ENCODE assay signal across 20 cellular contexts in genomic region chr17:68704897-68705296, GRCh38.
DNase-seq lines count a peak whose midpoint lies in the region; ATAC-seq, FAIRE-seq and TF ChIP-seq lines count a peak whose summit lies in the region.
"Had no signal": no experiment of that assay in that cellular context is flagged by ENCODE, and none has a peak within 500 bp of the region (broad histone marks: within the 10 kb centered on the region; RNA-seq: fewer than 3 reads in every experiment).

No MANE protein-coding gene starts in this region.

- ATAC-seq in stimulated activated naive B cell treated with anti-CD40 and anti-IgM and Interleukin-4, amounts not matched to agents 10 μg/mL and 1 μg/mL and 100 μg/mL, for 72 hours (replicated peaks) = no peak
- ATAC-seq in HepG2 = no peak
- ATAC-seq: right lobe of liver; stimulated activated effector memory CD8-positive, alpha-beta T cell treated with anti-CD3 and anti-CD28 coated beads, Interleukin-12 subunit alpha, Interleukin-12 subunit beta, amount 100 ng/mL, for 72 hours had no signal

- in situ Hi-C loops in HepG2 (cut with HindIII; ENCODE audit: extremely low pct_ligation_motif_present, low pct_unique_long_range_greater_than_20kb) = no loop called here

- H3K9ac ChIP-seq in SK-N-MC (ENCODE audit: insufficient read length) (no peak overlapping the region), HepG2 (ENCODE audit: insufficient read depth, low read depth, low read length) (no peak overlapping the region)

- peaks cover 8 to 10% of the 10 kb centered on the region in 2 donors for H3K27me3 Mint-ChIP-seq in stimulated activated naive B cell treated with anti-CD40 and anti-IgM and Interleukin-4, amounts not matched to agents 10 μg/mL and 1 μg/mL and 100 μg/mL, for 72 hours

- no peak overlapping the region for H3K4me2 ChIP-seq in HepG2 (ENCODE audit: low read depth, low read length)

- H3K9me3 Mint-ChIP-seq in stimulated activated naive B cell treated with anti-CD40 and anti-IgM and Interleukin-4, amounts not matched to agents 10 μg/mL and 1 μg/mL and 100 μg/mL, for 72 hours = peaks cover 0 to 2% of the 10 kb centered on the region in 2 donors
- H3K9me3 Mint-ChIP-seq: endodermal cell; immature natural killer cell; stimulated activated effector memory CD8-positive, alpha-beta T cell treated with anti-CD3 and anti-CD28 coated beads, Interleukin-12 subunit alpha, Interleukin-12 subunit beta, amount 100 ng/mL, for 72 hours had no signal

- no peak overlapping the region for H2AFZ ChIP-seq in HepG2 (ENCODE audit: low read length)

- H3K4me1 Mint-ChIP-seq in stimulated activated naive B cell treated with anti-CD40 and anti-IgM and Interleukin-4, amounts not matched to agents 10 μg/mL and 1 μg/mL and 100 μg/mL, for 72 hours = no peaks in the 10 kb centered on the region
- H3K4me1 Mint-ChIP-seq: CD8-positive, alpha-beta memory T cell; immature natural killer cell; stimulated activated effector memory CD8-positive, alpha-beta T cell treated with anti-CD3 and anti-CD28 coated beads, Interleukin-12 subunit alpha, Interleukin-12 subunit beta, amount 100 ng/mL, for 72 hours had no signal

- TF ChIP-seq EP300 in suprapubic skin (IDR thresholded peaks at IDR 0.05) (no peak), HepG2 (IDR thresholded peaks at IDR 0.05; ENCODE audit: low read depth in 2 of 2, low read length in 2 of 2) (no peak), HepG2 (CRISPR knock-in tag; IDR thresholded peaks at IDR 0.05; ENCODE audit: borderline replicate concordance) (no peak)

- H3K27me3 ChIP-seq in suprapubic skin (no peaks in the 10 kb centered on the region), HepG2 (ENCODE audit: control insufficient read depth in 1 of 2, insufficient read depth in 2 of 2, low read length in 2 of 2) (no peaks in the 10 kb centered on the region; a peak in 1 of 5 replicates)
- H3K27me3 ChIP-seq: neutrophil, right lobe of liver had no signal

- H3K9me3 ChIP-seq in SK-N-MC (ENCODE audit: low read depth, low read length) (no peaks in the 10 kb centered on the region), suprapubic skin (no peaks in the 10 kb centered on the region), HepG2 (ENCODE audit: low read length) (no peaks in the 10 kb centered on the region)
- H3K9me3 ChIP-seq: neutrophil, right lobe of liver had no signal

- H3K36me3 ChIP-seq in SK-N-MC (ENCODE audit: insufficient read depth, low read length) (no peaks in the 10 kb centered on the region), suprapubic skin (no peaks in the 10 kb centered on the region), HepG2 (replicated peaks in 1 of 2; ENCODE audit: control insufficient read depth in 1 of 2, insufficient read depth in 2 of 2, low read length in 2 of 2) (no peaks in the 10 kb centered on the region)
- H3K36me3 ChIP-seq: neutrophil, right lobe of liver had no signal

- no peaks in the 10 kb centered on the region for H3K79me2 ChIP-seq in HepG2 (ENCODE audit: insufficient read depth, low read length)

- CTCF ChIA-PET in HepG2 (lab: Yijun Ruan, JAX; ENCODE audit: low intra/inter-chr PET ratio, low total read pairs) = no interaction called here

- no peak for FAIRE-seq in HepG2 (lab: Jason Lieb, UNC)
- FAIRE-seq: bronchial epithelial cell had no signal

- TF ChIP-seq POLR2A in suprapubic skin (IDR thresholded peaks at IDR 0.05) (no peak), HepG2 (IDR thresholded peaks at IDR 0.05; ENCODE audit: insufficient read depth in 1 of 2, low read depth in 2 of 2, low read length in 2 of 2) (no peak)

- no peak for TF ChIP-seq CTCF in foreskin fibroblast (IDR thresholded peaks at IDR 0.05; ENCODE audit: low read depth, low read length)
- TF ChIP-seq CTCF in suprapubic skin (IDR thresholded peaks at IDR 0.05) = no peak
- TF ChIP-seq CTCF in HepG2 (CRISPR knock-in tag; IDR thresholded peaks at IDR 0.05) = no peak

- no peak overlapping the region; the same call in 1 of the 2 replicates for H3K4me3 ChIP-seq in SK-N-MC
- peak overlapping the region; percentile 24 to 40 for H3K4me3 ChIP-seq in foreskin fibroblast (ENCODE audit: low read depth in 1 of 2, low read length in 2 of 2)
- H3K4me3 ChIP-seq in suprapubic skin = no peak overlapping the region
- no peak overlapping the region for H3K4me3 ChIP-seq in HepG2 (replicated peaks in 1 of 3; ENCODE audit: insufficient read depth in 1 of 3, low read depth in 2 of 3, low read length in 3 of 3)
- H3K4me3 ChIP-seq: right lobe of liver had no signal

- H3K36me3 Mint-ChIP-seq in stimulated activated naive B cell treated with anti-CD40 and anti-IgM and Interleukin-4, amounts not matched to agents 10 μg/mL and 1 μg/mL and 100 μg/mL, for 72 hours = no peaks in the 10 kb centered on the region
- H3K36me3 Mint-ChIP-seq: CD8-positive, alpha-beta memory T cell; immature natural killer cell; stimulated activated effector memory CD8-positive, alpha-beta T cell treated with anti-CD3 and anti-CD28 coated beads, Interleukin-12 subunit alpha, Interleukin-12 subunit beta, amount 100 ng/mL, for 72 hours had no signal

- TF ChIP-seq RAD21 in HepG2 (CRISPR knock-in tag; IDR thresholded peaks at IDR 0.05) = no peak

- POLR2A ChIA-PET in HepG2 (lab: Yijun Ruan, JAX) = interaction anchor here (0.6 kb wide), 1 partner anchor 67 kb away, joined by 3 read pairs; no protein-coding TSS in a partner anchor

- WGBS in suprapubic skin = 41% methylated on average over 7 of the region's 7 CpGs
- WGBS in HepG2 (ENCODE audit: low lambda C conversion rate) = 43% methylated on average over 7 of the region's 7 CpGs

- intact Hi-C loops in HepG2 (cut with micrococcal nuclease; ENCODE audit: unreplicated experiment) = no loop called here

- no peaks in the 10 kb centered on the region for H4K20me1 ChIP-seq in HepG2 (ENCODE audit: insufficient read depth, low read length)

- DNase-seq in ELR (ENCODE audit: low read depth) (peak; percentile 42), SK-N-MC (ENCODE audit: low read depth, low spot score) (no peak), foreskin fibroblast (peak; percentile 74 to 90), suprapubic skin (ENCODE audit: low spot score in 2 of 2) (no peak), DMS79 treated with DMSO at 0.1 percent for 48 hours (lab: John Stamatoyannopoulos, UW) (no peak), HepG2 (ENCODE audit: low spot score) (no peak)
- no peak for DNase-seq in stimulated activated naive B cell treated with anti-CD40 and anti-IgM and Interleukin-4, amounts not matched to agents 10 μg/mL and 1 μg/mL and 100 μg/mL, for 72 hours
- DNase-seq: activated CD4-positive, CD25-positive, alpha-beta regulatory T cell treated with anti-CD3 and anti-CD28 coated beads, Interleukin-2, amount 50 U/mL, for 72 hours; activated naive CD4-positive, alpha-beta T cell treated with Interleukin-2 at 50 U/mL for 16 hours; CD8-positive, alpha-beta memory T cell; endodermal cell; immature natural killer cell; NCI-H2029; NCI-H748 treated with DMSO at 0.1 percent for 48 hours; right lobe of liver; T-helper 2 cell had no signal

- H3K4me3 Mint-ChIP-seq in stimulated activated naive B cell treated with anti-CD40 and anti-IgM and Interleukin-4, amounts not matched to agents 10 μg/mL and 1 μg/mL and 100 μg/mL, for 72 hours = no peak overlapping the region
- H3K4me3 Mint-ChIP-seq: CD8-positive, alpha-beta memory T cell; endodermal cell; immature natural killer cell; stimulated activated effector memory CD8-positive, alpha-beta T cell treated with anti-CD3 and anti-CD28 coated beads, Interleukin-12 subunit alpha, Interleukin-12 subunit beta, amount 100 ng/mL, for 72 hours had no signal

- peaks cover 11% of the 10 kb centered on the region for H3K4me1 ChIP-seq in suprapubic skin
- H3K4me1 ChIP-seq in HepG2 (ENCODE audit: insufficient read depth, low read length) = no peaks in the 10 kb centered on the region
- H3K4me1 ChIP-seq: right lobe of liver had no signal

- H3K27ac Mint-ChIP-seq in stimulated activated naive B cell treated with anti-CD40 and anti-IgM and Interleukin-4, amounts not matched to agents 10 μg/mL and 1 μg/mL and 100 μg/mL, for 72 hours = no peak overlapping the region
- H3K27ac Mint-ChIP-seq: CD8-positive, alpha-beta memory T cell; endodermal cell; immature natural killer cell; stimulated activated effector memory CD8-positive, alpha-beta T cell treated with anti-CD3 and anti-CD28 coated beads, Interleukin-12 subunit alpha, Interleukin-12 subunit beta, amount 100 ng/mL, for 72 hours had no signal

- BruUV-seq in HepG2 (replicated peaks; lab: Mats Ljungman, UMichigan) = no TSS peak

- 0 out of 2 replicates have a peak overlapping the region, but pooled peaks have one; percentile 37 for H3K27ac ChIP-seq in SK-N-MC
- peak overlapping the region; percentile 65 for H3K27ac ChIP-seq in suprapubic skin
- no peak overlapping the region for H3K27ac ChIP-seq in HepG2 (ENCODE audit: extremely low read length, insufficient read depth, low read length)
- H3K27ac ChIP-seq: neutrophil, right lobe of liver, RWPE1 had no signal

TF ChIP-seq in HepG2, 621 proteins besides CTCF, POLR2A, EP300 and RAD21:
- TF ChIP-seq EEA1 (CRISPR knock-in tag; IDR thresholded peaks at IDR 0.05; ENCODE audit: borderline replicate concordance) (no peak), GRHL1 (CRISPR knock-in tag; conservative IDR thresholded peaks at IDR 0.05) (no peak), ZNF691 (CRISPR knock-in tag; IDR thresholded peaks at IDR 0.05; ENCODE audit: borderline replicate concordance, low read depth) (no peak), KAT7 (CRISPR knock-in tag; IDR thresholded peaks at IDR 0.05; ENCODE audit: borderline replicate concordance) (no peak), FOXO1 (CRISPR knock-in tag; IDR thresholded peaks at IDR 0.05) (no peak)

Comparison
In these comparisons a context has a peak if more than half of its experiments do, and no peak if none do; other contexts are left out.
1. DNase-seq: peak in ELR (single experiment) and foreskin fibroblast (2 of 2); none in SK-N-MC (single experiment), suprapubic skin (0 of 2), stimulated activated naive B cell treated with anti-CD40 and anti-IgM and Interleukin-4, amounts not matched to agents 10 μg/mL and 1 μg/mL and 100 μg/mL, for 72 hours (single experiment), DMS79 treated with DMSO at 0.1 percent for 48 hours (single experiment) and HepG2 (single experiment).
2. H3K4me3 ChIP-seq: peak in foreskin fibroblast (2 of 2); none in SK-N-MC (single experiment), suprapubic skin (single experiment) and HepG2 (0 of 3).